In the genomic region with DNA sequence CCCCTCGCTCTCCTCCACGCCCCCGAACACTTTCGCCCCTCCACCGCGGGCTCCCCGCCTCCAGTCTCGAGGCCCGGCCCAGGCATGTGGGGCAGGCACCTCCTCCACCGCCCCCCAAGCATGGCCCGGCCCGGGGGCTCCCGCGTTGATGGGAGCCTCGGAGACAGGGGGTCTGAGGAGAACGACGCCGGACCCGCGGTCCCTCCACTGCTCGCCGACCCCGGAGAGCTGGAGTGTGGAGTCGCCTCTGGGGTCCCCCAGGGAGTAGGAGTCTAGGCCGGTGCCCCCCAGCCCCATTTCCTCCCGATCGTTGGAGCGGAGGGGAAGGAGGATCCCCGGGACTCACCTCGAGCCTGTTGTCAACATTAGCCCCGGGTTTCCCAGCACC, we compare ENCODE assay signal across 9 cellular contexts. TPM values are rescaled to one million over a fixed set of nuclear protein-coding genes. Genes with fewer than 3 reads are reported as not detected.
A peak's percentile ranks its signal among the peaks of the same experiment; 100 is the strongest.
DNase-seq lines count a peak whose midpoint lies in the region; ATAC-seq, FAIRE-seq and TF ChIP-seq lines count a peak whose summit lies in the region.
"Had no signal": no experiment of that assay in that cellular context is flagged by ENCODE, and none has a peak within 500 bp of the region (broad histone marks: within the 10 kb centered on the region; RNA-seq: fewer than 3 reads in every experiment).

No MANE protein-coding gene starts in this region.

- no peak for TF ChIP-seq CTCF in keratinocyte (optimal IDR thresholded peaks at IDR 0.05 in 1 of 3, IDR thresholded peaks at IDR 0.05 in 1 of 3, conservative IDR thresholded peaks at IDR 0.05 in 1 of 3; ENCODE audit: extremely low read depth in 1 of 3, insufficient read depth in 2 of 3, low read length in 3 of 3)

- no peaks in the 10 kb centered on the region for H3K9me1 ChIP-seq in keratinocyte (ENCODE audit: control insufficient read depth, extremely low read depth, insufficient read depth, low read length)

- ATAC-seq in HG02588 (IDR thresholded peaks at IDR 0.05; ENCODE audit: unreplicated experiment), result peak; percentile 16

- peak overlapping the region; percentile 100 for H3K9ac ChIP-seq in keratinocyte (ENCODE audit: control insufficient read depth, extremely low read depth, insufficient read depth, low read length)

- no peaks in the 10 kb centered on the region for H4K20me1 ChIP-seq in keratinocyte (ENCODE audit: control insufficient read depth, extremely low read depth, insufficient read depth, low read length)

- H3K27ac ChIP-seq in SJSA1, result peak overlapping the region; percentile 100
- H3K27ac ChIP-seq in keratinocyte (ENCODE audit: control insufficient read depth, insufficient read depth, low read length), result peak overlapping the region; percentile 100

- H3K9me3 ChIP-seq in SJSA1 (replicated peaks), result no peaks in the 10 kb centered on the region
- H3K9me3 ChIP-seq in keratinocyte (ENCODE audit: control insufficient read depth, low read depth, low read length), result no peaks in the 10 kb centered on the region

- H3K4me3 ChIP-seq in GM08714 (ENCODE audit: low read length) (peak overlapping the region; percentile 91), SJSA1 (peak overlapping the region; percentile 90), keratinocyte (ENCODE audit: control insufficient read depth in 2 of 3, extremely low read depth in 1 of 3, insufficient read depth in 2 of 3, low read depth in 1 of 3, low read length in 3 of 3) (peak overlapping the region; percentile 89 to 100 (median 93))

- dilution Hi-C loops in keratinocyte (cut with MboI; ENCODE audit: extremely low pct_ligation_motif_present, low sequenced_read_pairs), result no loop called here

- FAIRE-seq in keratinocyte (lab: Jason Lieb, UNC), result no peak
- FAIRE-seq: endometrium had no signal

- peak in 1 of 2 experiments; percentile 49 for DNase-seq in SJSA1 (ENCODE audit: low read depth in 1 of 2, low spot score in 2 of 2)
- peak; percentile 58 for DNase-seq in astrocyte of the hippocampus (ENCODE audit: low read depth, low spot score)
- no peak for DNase-seq in keratinocyte (ENCODE audit: low read depth, low spot score)
- peak; percentile 40 to 42 for DNase-seq in stimulated activated CD4-positive, alpha-beta T cell treated with anti-CD3 and anti-CD28 coated beads, Interleukin-2, amount 100 ng/mL, for 48 hours
- DNase-seq in HK-2 (ENCODE audit: unreplicated experiment), result no peak
- no peak for DNase-seq in GDM1 (lab: John Stamatoyannopoulos, UW)

- peaks cover 15% of the 10 kb centered on the region for H3K4me1 ChIP-seq in SJSA1 (replicated peaks)
- H3K4me1 ChIP-seq in keratinocyte (ENCODE audit: control insufficient read depth, extremely low read depth, insufficient read depth, low read length), result peaks cover 11% of the 10 kb centered on the region

- H3K36me3 ChIP-seq in SJSA1 (peaks cover 8% of the 10 kb centered on the region; the same call in 1 of the 2 replicates), keratinocyte (ENCODE audit: control insufficient read depth in 2 of 2, extremely low read depth in 1 of 2, insufficient read depth in 2 of 2, low read length in 2 of 2) (no peaks in the 10 kb centered on the region)

- H2AFZ ChIP-seq in keratinocyte (ENCODE audit: control insufficient read depth, low read length), result peak overlapping the region; percentile 77

- no peak overlapping the region for H3K4me2 ChIP-seq in keratinocyte (ENCODE audit: control insufficient read depth, extremely low read depth, insufficient read depth, low read depth, low read length)

- H3K79me2 ChIP-seq in keratinocyte (ENCODE audit: control insufficient read depth, insufficient read depth, low read length), result peaks cover 51% of the 10 kb centered on the region

- H3K27me3 ChIP-seq in SJSA1 (replicated peaks) (no peaks in the 10 kb centered on the region), keratinocyte (ENCODE audit: control insufficient read depth, extremely low read depth, insufficient read depth, low read length) (no peaks in the 10 kb centered on the region)

RNA-seq across cellular contexts. Expression of a gene that starts 0.2 kb away (rescaled TPM):
- total RNA-seq in SJSA1 (2014; rRNA removed; shearing (Covaris generic)), result 13.8 and 18.6 TPM in 2 replicates
- polyA plus RNA-seq in keratinocyte, result 14.0 to 20.3 TPM (median 14.4 TPM) in 3 replicates
- 84.0 TPM for polyA plus RNA-seq in keratinocyte (2011; ENCODE audit: low read depth)
- polyA plus RNA-seq in keratinocyte (2011; cell fraction: cytosol; rRNA removed), result 9.7 and 16.1 TPM in 2 replicates
- 19.3 and 26.5 TPM in 2 replicates for polyA plus RNA-seq in keratinocyte (2011; cell fraction: nucleus; rRNA removed)
- 13.5 and 20.9 TPM in 2 replicates for polyA plus RNA-seq in keratinocyte (2012; ENCODE audit: low replicate concordance)
- polyA minus RNA-seq in keratinocyte, result 2.3 to 20.1 TPM (median 9.9 TPM) in 3 replicates
- polyA minus RNA-seq in keratinocyte (2011; cell fraction: cytosol; rRNA and poly(A)+ RNA removed), result 6.9 TPM
- polyA minus RNA-seq in keratinocyte (2011; cell fraction: nucleus; rRNA and poly(A)+ RNA removed), result 11.4 and 23.7 TPM in 2 replicates

RNA-seq across cellular contexts. Expression of a gene that starts 26.4 kb away (rescaled TPM):
- total RNA-seq in SJSA1 (2014; rRNA removed; shearing (Covaris generic)), result 12.5 and 19.0 TPM in 2 replicates
- polyA plus RNA-seq in keratinocyte, result 7.8 to 19.5 TPM (median 12.8 TPM) in 3 replicates
- 9.3 TPM for polyA plus RNA-seq in keratinocyte (2011; ENCODE audit: low read depth)
- 9.5 and 11.4 TPM in 2 replicates for polyA plus RNA-seq in keratinocyte (2011; cell fraction: cytosol; rRNA removed)
- polyA plus RNA-seq in keratinocyte (2011; cell fraction: nucleus; rRNA removed), result 12.0 and 14.2 TPM in 2 replicates
- polyA plus RNA-seq in keratinocyte (2012; ENCODE audit: low replicate concordance), result 2.0 and 8.6 TPM in 2 replicates
- polyA minus RNA-seq in keratinocyte, result 20.8 to 42.9 TPM (median 27.2 TPM) in 3 replicates
- polyA minus RNA-seq in keratinocyte (2011; cell fraction: cytosol; rRNA and poly(A)+ RNA removed), result 22.8 TPM
- 8.2 and 23.0 TPM in 2 replicates for polyA minus RNA-seq in keratinocyte (2011; cell fraction: nucleus; rRNA and poly(A)+ RNA removed)

Comparison
In these comparisons a context has a peak if more than half of its experiments do, and no peak if none do; other contexts are left out.
1. DNase-seq: peak in astrocyte of the hippocampus (single experiment) and stimulated activated CD4-positive, alpha-beta T cell treated with anti-CD3 and anti-CD28 coated beads, Interleukin-2, amount 100 ng/mL, for 48 hours (2 of 2); none in keratinocyte (single experiment), HK-2 (single experiment) and GDM1 (single experiment).
2. Peak in every context shown above with its lines, with median percentiles within 50 percentile points of each other: H3K4me3 ChIP-seq.